In the genomic region with DNA sequence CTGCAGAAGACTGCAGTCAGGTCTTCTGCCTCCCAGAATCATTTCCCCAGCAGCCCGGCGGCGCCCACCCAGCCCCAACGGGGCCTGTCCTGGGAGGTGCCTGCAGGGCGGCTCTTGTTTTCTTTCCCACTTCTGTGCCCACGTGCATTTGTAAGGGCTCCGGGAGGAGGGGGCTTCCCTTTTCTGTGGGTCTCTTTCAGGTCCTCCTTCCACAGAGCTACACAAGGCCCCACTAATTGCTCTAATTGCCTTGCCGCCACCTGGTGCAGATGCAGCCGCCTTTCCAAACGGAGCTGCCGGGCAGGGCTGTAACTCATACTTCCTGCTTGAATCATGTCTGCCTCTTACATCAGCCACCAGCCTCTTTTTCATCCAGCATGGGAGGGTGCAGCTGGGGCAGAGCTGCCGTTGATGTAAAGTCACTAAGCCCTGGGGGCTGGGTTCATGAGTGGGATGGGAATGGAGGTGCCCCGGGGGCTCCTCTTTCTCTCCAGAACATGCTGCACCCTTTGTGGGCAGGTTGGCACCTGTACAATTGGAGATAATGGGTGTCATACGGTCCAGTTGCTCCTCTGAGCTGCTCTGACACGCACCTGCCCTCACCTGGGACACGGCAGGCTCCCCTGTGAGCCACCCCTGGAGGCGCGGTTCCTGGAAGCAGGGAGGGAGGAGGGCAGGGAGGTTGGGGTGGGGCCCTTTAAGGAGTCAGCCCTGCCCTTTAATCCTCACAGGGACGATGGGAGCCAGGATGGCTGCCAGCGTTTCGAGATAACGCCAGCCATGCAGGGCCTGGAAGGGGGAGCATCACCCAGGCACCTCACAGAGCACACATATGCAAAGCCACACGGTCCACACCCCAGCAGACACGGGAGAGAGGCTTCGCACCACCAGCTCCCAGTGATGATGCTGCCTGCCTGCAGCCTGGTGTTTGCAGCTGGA, we compare ENCODE assay signal across 1 cellular context.
TF ChIP-seq lines count a peak whose summit lies in the region.

No MANE protein-coding gene starts in this region.

TF ChIP-seq in K562, 482 proteins besides CTCF, POLR2A, EP300 and RAD21 (continued from another document and continues in another):
- TF ChIP-seq ZFP91 (CRISPR knock-in tag; IDR thresholded peaks at IDR 0.05) (peak; percentile 84; the same call in 1 of the 2 replicates), ZNF41 (CRISPR knock-in tag; conservative IDR thresholded peaks at IDR 0.05) (0 out of 2 replicates have a peak, but pooled peaks have one; percentile 15), CEBPB (tag; IDR thresholded peaks at IDR 0.05) (peak; percentile 48; the same call in 1 of the 2 replicates), SMARCA5 (IDR thresholded peaks at IDR 0.05) (no peak), ESRRA (IDR thresholded peaks at IDR 0.05; ENCODE audit: borderline replicate concordance, low read depth) (no peak), RBM25 (IDR thresholded peaks at IDR 0.05; ENCODE audit: low read depth, low read length, severe bottlenecking) (no peak), ZSCAN29 (IDR thresholded peaks at IDR 0.05) (no peak), E2F8 (IDR thresholded peaks at IDR 0.05; ENCODE audit: low read depth, partially characterized antibody) (no peak), ETV6 (IDR thresholded peaks at IDR 0.05; ENCODE audit: borderline replicate concordance in 1 of 2, low read depth in 2 of 2, low read length in 1 of 2) (no peak), ETV6 (CRISPR knock-in tag; IDR thresholded peaks at IDR 0.05; ENCODE audit: borderline replicate concordance) (no peak), ZNF766 (CRISPR knock-in tag; conservative IDR thresholded peaks at IDR 0.05) (peak; percentile 83), ZNF316 (IDR thresholded peaks at IDR 0.05) (no peak), BACH1 (tag; IDR thresholded peaks at IDR 0.05) (peak; percentile 71), ZSCAN32 (CRISPR knock-in tag; IDR thresholded peaks at IDR 0.05) (peak; percentile 89; the same call in 1 of the 2 replicates), ZNF12 (CRISPR knock-in tag; IDR thresholded peaks at IDR 0.05) (peak; percentile 90), ZBTB7A (IDR thresholded peaks at IDR 0.05; ENCODE audit: borderline replicate concordance, control insufficient read depth, low read depth, low read length) (peak; percentile 25; the same call in 1 of the 2 replicates), FOXK1 (CRISPR knock-in tag; IDR thresholded peaks at IDR 0.05; ENCODE audit: borderline replicate concordance) (peak; percentile 62; the same call in 1 of the 2 replicates), CXXC5 (CRISPR knock-in tag; IDR thresholded peaks at IDR 0.05) (peak; percentile 69), ZNF384 (IDR thresholded peaks at IDR 0.05; ENCODE audit: low read depth, low read length) (peak; percentile 44; the same call in 1 of the 2 replicates), MAFG (tag; conservative IDR thresholded peaks at IDR 0.05) (no peak), TAF7 (tag; IDR thresholded peaks at IDR 0.05) (0 out of 2 replicates have a peak, but pooled peaks have one; percentile 7), CHAMP1 (IDR thresholded peaks at IDR 0.05) (no peak), SMARCE1 (IDR thresholded peaks at IDR 0.05) (0 out of 2 replicates have a peak, but pooled peaks have one; percentile 8), ATF7 (IDR thresholded peaks at IDR 0.05) (peak; percentile 85; the same call in 1 of the 2 replicates), CEBPG (CRISPR knock-in tag; IDR thresholded peaks at IDR 0.05) (peak; percentile 99), CEBPG (tag; conservative IDR thresholded peaks at IDR 0.05 in 1 of 2, IDR thresholded peaks at IDR 0.05 in 1 of 2) (peak; percentile 74 to 96), KAT7 (CRISPR knock-in tag; IDR thresholded peaks at IDR 0.05; ENCODE audit: borderline replicate concordance) (peak; percentile 83), CTBP1 (IDR thresholded peaks at IDR 0.05; ENCODE audit: borderline replicate concordance) (peak; percentile 91), FOXA1 (IDR thresholded peaks at IDR 0.05; ENCODE audit: borderline replicate concordance) (no peak), RBFOX2 (IDR thresholded peaks at IDR 0.05; ENCODE audit: low read depth, low read length) (peak; percentile 87), ZNF232 (CRISPR knock-in tag; IDR thresholded peaks at IDR 0.05) (no peak), CBFA2T2 (conservative IDR thresholded peaks at IDR 0.05) (no peak; the same call in 1 of the 2 replicates), E2F6 (IDR thresholded peaks at IDR 0.05; ENCODE audit: borderline replicate concordance in 1 of 2, extremely low read depth in 1 of 2, insufficient read depth in 1 of 2, insufficient read length in 1 of 2, low read depth in 1 of 2, low read length in 1 of 2, poor library complexity in 1 of 2, severe bottlenecking in 1 of 2) (no peak), JUN (IDR thresholded peaks at IDR 0.05; ENCODE audit: borderline replicate concordance, low read depth, low read length) (peak; percentile 38; the same call in 1 of the 2 replicates), JUN (CRISPR knock-in tag; IDR thresholded peaks at IDR 0.05; ENCODE audit: borderline replicate concordance) (0 out of 2 replicates have a peak, but pooled peaks have one; percentile 30), YBX1 (IDR thresholded peaks at IDR 0.05) (no peak), FOSL1 (tag; conservative IDR thresholded peaks at IDR 0.05) (peak; percentile 56), GABPB1 (CRISPR knock-in tag; IDR thresholded peaks at IDR 0.05) (peak; percentile 83), CREB3 (tag; conservative IDR thresholded peaks at IDR 0.05; ENCODE audit: low read depth) (no peak), BRD9 (IDR thresholded peaks at IDR 0.05; ENCODE audit: low read depth, partially characterized antibody) (peak; percentile 77), ELF2 (CRISPR knock-in tag; IDR thresholded peaks at IDR 0.05) (peak; percentile 71; the same call in 1 of the 2 replicates), MYC (IDR thresholded peaks at IDR 0.05; ENCODE audit: low read depth, low read length) (peak; percentile 96), MYC (CRISPR knock-in tag; IDR thresholded peaks at IDR 0.05; ENCODE audit: borderline replicate concordance, low read depth) (peak; percentile 49; the same call in 1 of the 2 replicates), ZNF124 (CRISPR knock-in tag; IDR thresholded peaks at IDR 0.05) (no peak), DPF2 (IDR thresholded peaks at IDR 0.05) (peak; percentile 55), SMAD2 (IDR thresholded peaks at IDR 0.05; ENCODE audit: low read depth, low read length) (no peak), BRD4 (IDR thresholded peaks at IDR 0.05) (peak; percentile 32; the same call in 1 of the 2 replicates), ZNF583 (CRISPR knock-in tag; IDR thresholded peaks at IDR 0.05) (peak; percentile 47)
- TF ChIP-seq, protein P1, sequence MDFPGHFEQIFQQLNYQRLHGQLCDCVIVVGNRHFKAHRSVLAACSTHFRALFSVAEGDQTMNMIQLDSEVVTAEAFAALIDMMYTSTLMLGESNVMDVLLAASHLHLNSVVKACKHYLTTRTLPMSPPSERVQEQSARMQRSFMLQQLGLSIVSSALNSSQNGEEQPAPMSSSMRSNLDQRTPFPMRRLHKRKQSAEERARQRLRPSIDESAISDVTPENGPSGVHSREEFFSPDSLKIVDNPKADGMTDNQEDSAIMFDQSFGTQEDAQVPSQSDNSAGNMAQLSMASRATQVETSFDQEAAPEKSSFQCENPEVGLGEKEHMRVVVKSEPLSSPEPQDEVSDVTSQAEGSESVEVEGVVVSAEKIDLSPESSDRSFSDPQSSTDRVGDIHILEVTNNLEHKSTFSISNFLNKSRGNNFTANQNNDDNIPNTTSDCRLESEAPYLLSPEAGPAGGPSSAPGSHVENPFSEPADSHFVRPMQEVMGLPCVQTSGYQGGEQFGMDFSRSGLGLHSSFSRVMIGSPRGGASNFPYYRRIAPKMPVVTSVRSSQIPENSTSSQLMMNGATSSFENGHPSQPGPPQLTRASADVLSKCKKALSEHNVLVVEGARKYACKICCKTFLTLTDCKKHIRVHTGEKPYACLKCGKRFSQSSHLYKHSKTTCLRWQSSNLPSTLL (IDR thresholded peaks at IDR 0.05): peak; percentile 69; the same call in 1 of the 2 replicates
- TF ChIP-seq, protein P2, sequence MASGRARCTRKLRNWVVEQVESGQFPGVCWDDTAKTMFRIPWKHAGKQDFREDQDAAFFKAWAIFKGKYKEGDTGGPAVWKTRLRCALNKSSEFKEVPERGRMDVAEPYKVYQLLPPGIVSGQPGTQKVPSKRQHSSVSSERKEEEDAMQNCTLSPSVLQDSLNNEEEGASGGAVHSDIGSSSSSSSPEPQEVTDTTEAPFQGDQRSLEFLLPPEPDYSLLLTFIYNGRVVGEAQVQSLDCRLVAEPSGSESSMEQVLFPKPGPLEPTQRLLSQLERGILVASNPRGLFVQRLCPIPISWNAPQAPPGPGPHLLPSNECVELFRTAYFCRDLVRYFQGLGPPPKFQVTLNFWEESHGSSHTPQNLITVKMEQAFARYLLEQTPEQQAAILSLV (tag; IDR thresholded peaks at IDR 0.05): peak; percentile 48; the same call in 1 of the 2 replicates
